In genomic region chr21:42892931-42893660, GRCh38 we compare ENCODE assay signal across 1 cellular context.
TF ChIP-seq lines count a peak whose summit lies in the region.

TSS of gene NDUFV3 (plus strand) at chr21:42893309. CDS start at chr21:42893334, 25 bp downstream.

TF ChIP-seq in HepG2, 621 proteins besides CTCF, POLR2A, EP300 and RAD21 (continued from another document):
- peak; percentile 67 for TF ChIP-seq SNAPC4 (CRISPR knock-in tag; IDR thresholded peaks at IDR 0.05)
- peak; percentile 48 for TF ChIP-seq ZNF547 (CRISPR knock-in tag; IDR thresholded peaks at IDR 0.05)
- peak; percentile 93; the same call in 1 of the 2 replicates for TF ChIP-seq ZNF773 (CRISPR knock-in tag; IDR thresholded peaks at IDR 0.05; ENCODE audit: borderline replicate concordance)
- 0 out of 2 replicates have a peak, but pooled peaks have one; percentile 20 for TF ChIP-seq ZNF296 (CRISPR knock-in tag; conservative IDR thresholded peaks at IDR 0.05)
- peak; percentile 67; the same call in 1 of the 2 replicates for TF ChIP-seq ZBTB43 (CRISPR knock-in tag; conservative IDR thresholded peaks at IDR 0.05)
- peak; percentile 9 for TF ChIP-seq ZNF781 (CRISPR knock-in tag; IDR thresholded peaks at IDR 0.05; ENCODE audit: borderline replicate concordance, not compliant biosample characterization)
- peak; percentile 49; the same call in 1 of the 2 replicates for TF ChIP-seq FOXJ3 (CRISPR knock-in tag; IDR thresholded peaks at IDR 0.05; ENCODE audit: borderline replicate concordance)
- peak; percentile 98 for TF ChIP-seq HNRNPL (IDR thresholded peaks at IDR 0.05; ENCODE audit: low read depth, low read length)
- TF ChIP-seq ZBTB1 (CRISPR knock-in tag; IDR thresholded peaks at IDR 0.05; ENCODE audit: borderline replicate concordance) = no peak
- no peak for TF ChIP-seq ZBTB49 (CRISPR knock-in tag; IDR thresholded peaks at IDR 0.05; ENCODE audit: borderline replicate concordance)
- TF ChIP-seq ZNF281 (CRISPR knock-in tag; IDR thresholded peaks at IDR 0.05; ENCODE audit: borderline replicate concordance) = no peak
- TF ChIP-seq MED13 (CRISPR knock-in tag; IDR thresholded peaks at IDR 0.05) = peak; percentile 81
- peak; percentile 59; the same call in 1 of the 2 replicates for TF ChIP-seq ZNF441 (CRISPR knock-in tag; IDR thresholded peaks at IDR 0.05; ENCODE audit: borderline replicate concordance)
- TF ChIP-seq ZNF737 (CRISPR knock-in tag; IDR thresholded peaks at IDR 0.05; ENCODE audit: borderline replicate concordance) = no peak
- peak; percentile 98 for TF ChIP-seq TAF1 (CRISPR knock-in tag; IDR thresholded peaks at IDR 0.05)
- no peak; the same call in 1 of the 2 replicates for TF ChIP-seq TIGD3 (CRISPR knock-in tag; IDR thresholded peaks at IDR 0.05; ENCODE audit: borderline replicate concordance)
- peak; percentile 73; the same call in 1 of the 2 replicates for TF ChIP-seq HOXD1 (CRISPR knock-in tag; IDR thresholded peaks at IDR 0.05)
- 0 out of 2 replicates have a peak, but pooled peaks have one; percentile 12 for TF ChIP-seq HBP1 (CRISPR knock-in tag; IDR thresholded peaks at IDR 0.05; ENCODE audit: low read depth)
- TF ChIP-seq ZSCAN20 (CRISPR knock-in tag; IDR thresholded peaks at IDR 0.05; ENCODE audit: borderline replicate concordance) = no peak; the same call in 1 of the 2 replicates
- TF ChIP-seq GATAD1 (CRISPR knock-in tag; IDR thresholded peaks at IDR 0.05) = peak; percentile 86
- 0 out of 2 replicates have a peak, but pooled peaks have one; percentile 63 for TF ChIP-seq NCOA1 (CRISPR knock-in tag; IDR thresholded peaks at IDR 0.05)
- no peak for TF ChIP-seq FOXM1 (CRISPR knock-in tag; IDR thresholded peaks at IDR 0.05)
TF ChIP-seq in HepG2: peak in this region for 285.
